ENCODE assay signal across 15 cellular contexts in the genomic region with DNA sequence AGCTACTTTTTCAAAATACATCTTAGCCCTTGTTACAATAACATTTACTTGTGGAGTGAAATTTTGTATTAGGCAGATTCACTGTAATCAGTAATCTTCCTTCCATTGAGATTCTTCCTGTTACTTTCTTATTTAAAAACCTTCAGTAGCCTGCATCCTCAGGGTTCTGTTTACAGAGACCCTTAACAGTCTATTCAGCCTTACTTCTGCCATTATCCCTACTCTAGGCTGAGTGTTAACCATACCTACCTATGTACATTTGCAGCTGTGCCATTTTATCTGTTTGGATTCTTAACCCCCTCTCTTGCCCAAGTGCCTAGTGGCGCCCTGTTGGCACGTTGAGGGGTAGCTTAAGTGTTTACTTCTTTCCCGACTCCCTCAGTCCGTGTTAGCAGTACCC.
"Had no signal": no experiment of that assay in that cellular context is flagged by ENCODE, and none has a peak within 500 bp of the region (broad histone marks: within the 10 kb centered on the region; RNA-seq: fewer than 3 reads in every experiment).

No MANE protein-coding gene starts in this region.

- H3K4me2 ChIP-seq: neural progenitor cell had no signal

- H3K4me3 Mint-ChIP-seq: activated CD4-positive, alpha-beta memory T cell treated with anti-CD3 and anti-CD28 coated beads, Interleukin-2, amount 10 ng/mL, durations not matched to agents 7 days and 5 days; activated naive CD8-positive, alpha-beta T cell treated with anti-CD3 and anti-CD28 coated beads, Interleukin-2, amount 10 ng/mL, durations not matched to agents 7 days and 5 days; neural progenitor cell had no signal

- H3K27me3 Mint-ChIP-seq: activated CD4-positive, alpha-beta memory T cell treated with anti-CD3 and anti-CD28 coated beads, Interleukin-2, amount 10 ng/mL, durations not matched to agents 7 days and 5 days; activated naive CD8-positive, alpha-beta T cell treated with anti-CD3 and anti-CD28 coated beads, Interleukin-2, amount 10 ng/mL, durations not matched to agents 7 days and 5 days had no signal

- H3K36me3 Mint-ChIP-seq: neural progenitor cell had no signal

- H3K9me3 ChIP-seq: pancreas had no signal

- FAIRE-seq: bronchial epithelial cell, islet of Langerhans, pancreas had no signal

- DNase-seq: activated CD4-positive, alpha-beta memory T cell treated with anti-CD3 and anti-CD28 coated beads, Interleukin-2, amount 10 ng/mL, durations not matched to agents 7 days and 5 days; activated CD4-positive, alpha-beta T cell treated with anti-CD3 and anti-CD28 coated beads for 1 hour; activated gamma-delta T cell treated with Interleukin-2 at 50 U/mL for 16 hours; activated naive CD8-positive, alpha-beta T cell treated with anti-CD3 and anti-CD28 coated beads, Interleukin-2, amount 10 ng/mL, durations not matched to agents 7 days and 5 days; activated T-cell treated with anti-CD3 and anti-CD28 coated beads, Interleukin-2, amount 50 U/mL, for 48 hours; anterior cingulate cortex; dorsolateral prefrontal cortex; head of caudate nucleus; pancreas; stimulated activated CD4-positive, alpha-beta T cell treated with anti-CD3 and anti-CD28 coated beads, Interleukin-2, amount 100 ng/mL, for 48 hours; stimulated activated naive CD8-positive, alpha-beta T cell treated with anti-CD3 and anti-CD28 coated beads, Interleukin-15, Interleukin-2, amounts not matched to agents 100 U/mL and 50 U/mL, for 24 hours had no signal

- H3K9me3 Mint-ChIP-seq: activated CD4-positive, alpha-beta memory T cell treated with anti-CD3 and anti-CD28 coated beads, Interleukin-2, amount 10 ng/mL, durations not matched to agents 7 days and 5 days; activated naive CD8-positive, alpha-beta T cell treated with anti-CD3 and anti-CD28 coated beads, Interleukin-2, amount 10 ng/mL, durations not matched to agents 7 days and 5 days; neural progenitor cell had no signal

- H3K27ac Mint-ChIP-seq: activated CD4-positive, alpha-beta memory T cell treated with anti-CD3 and anti-CD28 coated beads, Interleukin-2, amount 10 ng/mL, durations not matched to agents 7 days and 5 days; activated naive CD8-positive, alpha-beta T cell treated with anti-CD3 and anti-CD28 coated beads, Interleukin-2, amount 10 ng/mL, durations not matched to agents 7 days and 5 days; neural progenitor cell had no signal

- H3K27ac ChIP-seq: dorsolateral prefrontal cortex, neural progenitor cell, pancreas had no signal

- H3K36me3 ChIP-seq: neural progenitor cell, pancreas had no signal

- H3K27me3 ChIP-seq: dorsolateral prefrontal cortex, neural progenitor cell, pancreas had no signal

- H3K9ac ChIP-seq: neural progenitor cell had no signal

- H2AFZ ChIP-seq: neural progenitor cell had no signal

- H3K4me3 ChIP-seq: dorsolateral prefrontal cortex, neural progenitor cell, pancreas had no signal

- ATAC-seq: left lobe of liver; pancreas; stimulated activated naive CD8-positive, alpha-beta T cell treated with anti-CD3 and anti-CD28 coated beads, Interleukin-15, Interleukin-2, amounts not matched to agents 100 U/mL and 50 U/mL, for 24 hours had no signal
